ENCODE assay signal across 14 cellular contexts in the genomic region with DNA sequence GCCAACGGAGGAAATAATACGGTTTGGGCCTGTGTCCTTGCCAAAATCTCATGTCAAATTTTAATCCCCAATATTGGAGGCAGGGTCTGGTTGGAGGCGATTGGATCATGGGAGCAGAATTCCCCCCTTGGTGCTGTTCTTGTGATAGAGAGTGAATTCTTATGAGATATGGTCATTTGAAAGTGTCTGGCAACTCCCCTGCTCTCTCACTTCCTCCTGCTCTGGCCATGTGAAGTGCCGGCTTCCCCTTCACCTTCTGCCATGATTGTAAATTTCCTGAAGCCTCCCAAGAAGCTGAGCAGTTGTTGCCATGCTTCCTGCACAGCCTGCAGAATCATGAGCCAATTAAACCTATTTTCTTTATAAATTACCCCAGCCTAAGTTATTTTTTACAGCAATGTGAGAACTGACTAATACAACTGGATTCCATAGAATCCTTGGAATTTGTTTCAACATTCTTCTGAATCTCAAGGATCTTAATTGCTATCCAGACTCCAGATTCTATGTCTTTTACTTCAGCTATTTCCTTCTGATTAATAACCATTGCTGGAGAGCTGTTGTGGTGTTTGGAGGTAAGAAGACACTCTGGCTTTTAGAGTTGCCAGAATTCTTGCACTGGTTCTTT.
DNase-seq lines count a peak whose midpoint lies in the region; ATAC-seq and TF ChIP-seq lines count a peak whose summit lies in the region.
"Had no signal": no experiment of that assay in that cellular context is flagged by ENCODE, and none has a peak within 500 bp of the region (broad histone marks: within the 10 kb centered on the region; RNA-seq: fewer than 3 reads in every experiment).

No MANE protein-coding gene starts in this region.

- no peak overlapping the region for H3K27ac Mint-ChIP-seq in CD8-positive, alpha-beta T cell
- H3K27ac Mint-ChIP-seq: dendritic cell treated with granulocyte-macrophage colony-stimulating factor and Interleukin-4, amounts not matched to agents 40 ng/mL and 50 ng/mL, for 4 days; stimulated activated memory B cell treated with anti-CD40 and anti-IgM and Interleukin-4, amounts not matched to agents 10 μg/mL and 1 μg/mL and 100 μg/mL, for 72 hours had no signal

- H3K36me3 Mint-ChIP-seq in CD8-positive, alpha-beta T cell: no peaks in the 10 kb centered on the region
- H3K36me3 Mint-ChIP-seq: stimulated activated memory B cell treated with anti-CD40 and anti-IgM and Interleukin-4, amounts not matched to agents 10 μg/mL and 1 μg/mL and 100 μg/mL, for 72 hours had no signal

- no peaks in the 10 kb centered on the region for H4K20me1 ChIP-seq in MM.1S (ENCODE audit: insufficient read depth, low read length)

- DNase-seq in AG04450 (ENCODE audit: low read depth, low spot score) (peak; percentile 11), HK-2 (ENCODE audit: unreplicated experiment) (peak; percentile 43), amniotic epithelial cell (ENCODE audit: low read depth) (peak; percentile 74), islet precursor cell (peak; percentile 55), SHP77 treated with DMSO at 0.1 percent for 48 hours (lab: John Stamatoyannopoulos, UW) (no peak), MM.1S (no peak), NCI-H1930 (lab: John Stamatoyannopoulos, UW) (no peak)
- no peak for DNase-seq in CD8-positive, alpha-beta T cell
- DNase-seq: activated T-cell treated with anti-CD3 and anti-CD28 coated beads, Interleukin-2, amount 50 U/mL, for 1 hour; DMS53; stimulated activated CD4-positive, alpha-beta T cell treated with anti-CD3 and anti-CD28 coated beads, Interleukin-4, amount 100 ng/mL, for 24 hours had no signal

- H3K27me3 ChIP-seq in AG04450 (ENCODE audit: control insufficient read depth, insufficient read depth, low read length) (no peaks in the 10 kb centered on the region), MM.1S (replicated peaks; ENCODE audit: insufficient read depth, low read length) (no peaks in the 10 kb centered on the region)
- H3K27me3 ChIP-seq in CD8-positive, alpha-beta T cell (ENCODE audit: insufficient read depth, low read length): no peaks in the 10 kb centered on the region

- no peak overlapping the region for H3K9ac ChIP-seq in MM.1S (ENCODE audit: low read length)

- H2AFZ ChIP-seq in MM.1S (ENCODE audit: low read length): no peak overlapping the region

- peaks cover 5% of the 10 kb centered on the region for H3K9me3 Mint-ChIP-seq in CD8-positive, alpha-beta T cell

- POLR2A ChIA-PET in AG04450 (lab: Yijun Ruan, JAX): no interaction called here
- POLR2A ChIA-PET in CD8-positive, alpha-beta T cell (lab: Charles Lee): no interaction called here

- TF ChIP-seq CTCF in AG04450 (IDR thresholded peaks at IDR 0.05; ENCODE audit: low read depth, low read length): no peak
- no peak for TF ChIP-seq CTCF in MM.1S (IDR thresholded peaks at IDR 0.05; ENCODE audit: low read length)
- no peak for TF ChIP-seq CTCF in CD8-positive, alpha-beta T cell (IDR thresholded peaks at IDR 0.05)

- H3K9me2 ChIP-seq in MM.1S (replicated peaks; ENCODE audit: insufficient read depth, low read length): no peaks in the 10 kb centered on the region

- H3K4me3 ChIP-seq in AG04450 (ENCODE audit: low read depth, low read length) (no peak overlapping the region), MM.1S (ENCODE audit: low read length) (no peak overlapping the region)
- no peak overlapping the region for H3K4me3 ChIP-seq in CD8-positive, alpha-beta T cell (ENCODE audit: low read depth, low read length)

- no peaks in the 10 kb centered on the region for H3K36me3 ChIP-seq in MM.1S (replicated peaks; ENCODE audit: insufficient read depth, low read length)
- H3K36me3 ChIP-seq in CD8-positive, alpha-beta T cell (ENCODE audit: insufficient read depth, low read length): no peaks in the 10 kb centered on the region

- no peaks in the 10 kb centered on the region for H3K4me1 Mint-ChIP-seq in CD8-positive, alpha-beta T cell (ENCODE audit: low read depth)
- H3K4me1 Mint-ChIP-seq: stimulated activated memory B cell treated with anti-CD40 and anti-IgM and Interleukin-4, amounts not matched to agents 10 μg/mL and 1 μg/mL and 100 μg/mL, for 72 hours had no signal

- H3K9me3 ChIP-seq in AG04450 (ENCODE audit: control insufficient read depth, insufficient read depth, low read length): no peaks in the 10 kb centered on the region
- H3K9me3 ChIP-seq in MM.1S (replicated peaks; ENCODE audit: insufficient read depth, low read length): no peaks in the 10 kb centered on the region
- no peaks in the 10 kb centered on the region for H3K9me3 ChIP-seq in CD8-positive, alpha-beta T cell (ENCODE audit: low read length)

- no peaks in the 10 kb centered on the region for H3K4me1 ChIP-seq in MM.1S (ENCODE audit: low read length)
- H3K4me1 ChIP-seq in CD8-positive, alpha-beta T cell (ENCODE audit: insufficient read depth, low read length): no peaks in the 10 kb centered on the region

- no peaks in the 10 kb centered on the region for H3K79me2 ChIP-seq in MM.1S (ENCODE audit: low read length)

- H3K4me3 Mint-ChIP-seq in CD8-positive, alpha-beta T cell: no peak overlapping the region
- H3K4me3 Mint-ChIP-seq: dendritic cell treated with granulocyte-macrophage colony-stimulating factor and Interleukin-4, amounts not matched to agents 40 ng/mL and 50 ng/mL, for 4 days; stimulated activated memory B cell treated with anti-CD40 and anti-IgM and Interleukin-4, amounts not matched to agents 10 μg/mL and 1 μg/mL and 100 μg/mL, for 72 hours had no signal

- intact Hi-C loops in CD8-positive, alpha-beta T cell (cut with DNase I, micrococcal nuclease): loop anchor here in 1 of 2 experiments (5.0 kb wide), 1 partner anchor 1068 kb away; no protein-coding TSS in a partner anchor

- H3K27me3 Mint-ChIP-seq in CD8-positive, alpha-beta T cell (ENCODE audit: low read depth): no peaks in the 10 kb centered on the region
- H3K27me3 Mint-ChIP-seq: dendritic cell treated with granulocyte-macrophage colony-stimulating factor and Interleukin-4, amounts not matched to agents 40 ng/mL and 50 ng/mL, for 4 days; stimulated activated memory B cell treated with anti-CD40 and anti-IgM and Interleukin-4, amounts not matched to agents 10 μg/mL and 1 μg/mL and 100 μg/mL, for 72 hours had no signal

- H3K27ac ChIP-seq in AG04450 (ENCODE audit: low read depth, low read length): no peak overlapping the region
- no peak overlapping the region for H3K27ac ChIP-seq in MM.1S (ENCODE audit: low read length)
- H3K27ac ChIP-seq in CD8-positive, alpha-beta T cell (ENCODE audit: low read depth, low read length): no peak overlapping the region

- H3K4me2 ChIP-seq in MM.1S (ENCODE audit: low read depth, low read length): no peak overlapping the region

- CTCF ChIA-PET in AG04450 (lab: Charles Lee): no interaction called here
- CTCF ChIA-PET in CD8-positive, alpha-beta T cell (lab: Charles Lee): no interaction called here

- no peaks in the 10 kb centered on the region for H3F3A ChIP-seq in MM.1S (ENCODE audit: insufficient read depth, low read length)

- ATAC-seq in CD8-positive, alpha-beta T cell: no peak
- ATAC-seq: activated CD4-positive, CD25-positive, alpha-beta regulatory T cell treated with anti-CD3 and anti-CD28 coated beads, Interleukin-2, amount 50 U/mL, for 24 hours; stimulated activated memory B cell treated with anti-CD40 and anti-IgM and Interleukin-4, amounts not matched to agents 10 μg/mL and 1 μg/mL and 100 μg/mL, for 72 hours had no signal

Comparison
In these comparisons a context has a peak if more than half of its experiments do, and no peak if none do; other contexts are left out.
1. DNase-seq: peak in AG04450 (single experiment), HK-2 (single experiment), amniotic epithelial cell (single experiment) and islet precursor cell (single experiment); none in SHP77 treated with DMSO at 0.1 percent for 48 hours (single experiment), MM.1S (single experiment), CD8-positive, alpha-beta T cell (0 of 7) and NCI-H1930 (0 of 2).